26 cellular contexts compared by ENCODE assay signal in genomic region chr10:97643586-97643985, GRCh38. TPM values are rescaled to one million over a fixed set of nuclear protein-coding genes. Genes with fewer than 3 reads are reported as not detected.
A peak's percentile ranks its signal among the peaks of the same experiment; 100 is the strongest.
DNase-seq lines count a peak whose midpoint lies in the region; ATAC-seq and TF ChIP-seq lines count a peak whose summit lies in the region.
"Had no signal": no experiment of that assay in that cellular context is flagged by ENCODE, and none has a peak within 500 bp of the region (broad histone marks: within the 10 kb centered on the region; RNA-seq: fewer than 3 reads in every experiment).

No MANE protein-coding gene starts in this region.

- POLR2A ChIA-PET in Caco-2 (lab: Charles Lee) (no interaction called here), activated B cell treated with CpG ODN at 0.5 μM for 24 hours (lab: Charles Lee) (no interaction called here)

- H3K36me3 Mint-ChIP-seq in Caco-2 (ENCODE audit: insufficient read depth, unreplicated experiment) (peaks cover 25% of the 10 kb centered on the region), activated B cell treated with CpG ODN at 0.5 μM for 24 hours (ENCODE audit: low read depth) (peaks cover 35% of the 10 kb centered on the region), memory B cell (peaks cover 9% of the 10 kb centered on the region)

- TF ChIP-seq CTCF in Caco-2 (IDR thresholded peaks at IDR 0.05; ENCODE audit: insufficient read depth in 1 of 2, low read depth in 1 of 2, low read length in 1 of 2, severe bottlenecking in 1 of 2, unreplicated experiment in 1 of 2) (no peak), activated B cell treated with CpG ODN at 0.5 μM for 24 hours (IDR thresholded peaks at IDR 0.05) (no peak)

- DNase-seq in NCI-H146 (lab: John Stamatoyannopoulos, UW): peak; percentile 10
- no peak for DNase-seq in NCI-H146 treated with DMSO at 0.1 percent for 48 hours (lab: John Stamatoyannopoulos, UW; ENCODE audit: unreplicated experiment)
- DNase-seq in Caco-2: no peak
- DNase-seq in activated B cell treated with CpG ODN at 0.5 μM for 24 hours: no peak
- DNase-seq in memory B cell (ENCODE audit: low spot score in 2 of 2): no peak
- DNase-seq in GF-D8 (lab: John Stamatoyannopoulos, UW): no peak
- DNase-seq: 8988T; activated CD8-positive, alpha-beta memory T cell treated with anti-CD3 and anti-CD28 coated beads, Interleukin-2, amount 50 U/mL, for 4 hours; activated naive CD4-positive, alpha-beta T cell treated with anti-CD3 and anti-CD28 coated beads, Interleukin-2, amount 10 ng/mL, durations not matched to agents 7 days and 5 days; colonic mucosa; foreskin fibroblast; GM23248; left cardiac atrium; MG63; midbrain; NCI-H1930; NCI-H446; nucleus accumbens; SHP77 treated with DMSO at 0.1 percent for 48 hours; stimulated activated naive CD8-positive, alpha-beta T cell treated with anti-CD3 and anti-CD28 coated beads, Interleukin-15, Interleukin-2, amounts not matched to agents 100 U/mL and 50 U/mL, for 24 hours; T-helper 17 cell; transverse colon had no signal

- CTCF ChIA-PET in Caco-2 (lab: Charles Lee) (no interaction called here), activated B cell treated with CpG ODN at 0.5 μM for 24 hours (lab: Charles Lee) (no interaction called here)

- H3K4me1 Mint-ChIP-seq in Caco-2 (ENCODE audit: low read depth, unreplicated experiment): peaks cover 19% of the 10 kb centered on the region
- H3K4me1 Mint-ChIP-seq in activated B cell treated with CpG ODN at 0.5 μM for 24 hours: peaks cover 31% of the 10 kb centered on the region
- peaks cover 21% of the 10 kb centered on the region for H3K4me1 Mint-ChIP-seq in memory B cell

- peaks cover 11% of the 10 kb centered on the region for H3K4me1 ChIP-seq in Caco-2
- H3K4me1 ChIP-seq: colonic mucosa had no signal

- H3K27me3 Mint-ChIP-seq in Caco-2 (ENCODE audit: insufficient read depth, unreplicated experiment) (no peaks in the 10 kb centered on the region), activated B cell treated with CpG ODN at 0.5 μM for 24 hours (no peaks in the 10 kb centered on the region), memory B cell (no peaks in the 10 kb centered on the region)
- H3K27me3 Mint-ChIP-seq: T-helper 17 cell had no signal

- no peaks in the 10 kb centered on the region for H3K9me3 Mint-ChIP-seq in Caco-2 (ENCODE audit: unreplicated experiment)
- no peaks in the 10 kb centered on the region for H3K9me3 Mint-ChIP-seq in activated B cell treated with CpG ODN at 0.5 μM for 24 hours
- H3K9me3 Mint-ChIP-seq in memory B cell: no peaks in the 10 kb centered on the region
- H3K9me3 Mint-ChIP-seq: activated naive CD4-positive, alpha-beta T cell treated with anti-CD3 and anti-CD28 coated beads, Interleukin-2, amount 10 ng/mL, durations not matched to agents 7 days and 5 days had no signal

- H3K9me3 ChIP-seq in Caco-2: no peaks in the 10 kb centered on the region
- H3K9me3 ChIP-seq: colonic mucosa, MG63, right atrium auricular region, transverse colon had no signal

- H3K27ac Mint-ChIP-seq in Caco-2 (ENCODE audit: unreplicated experiment) (no peak overlapping the region), activated B cell treated with CpG ODN at 0.5 μM for 24 hours (peak overlapping the region; percentile 12), memory B cell (peak overlapping the region; percentile 38)
- H3K27ac Mint-ChIP-seq: activated naive CD4-positive, alpha-beta T cell treated with anti-CD3 and anti-CD28 coated beads, Interleukin-2, amount 10 ng/mL, durations not matched to agents 7 days and 5 days had no signal

- ATAC-seq in activated B cell treated with CpG ODN at 0.5 μM for 24 hours (ENCODE audit: low read depth) (no peak), memory B cell (ENCODE audit: low read depth) (no peak), GM21786 (IDR thresholded peaks at IDR 0.05; ENCODE audit: unreplicated experiment) (no peak), GM18517 (IDR thresholded peaks at IDR 0.05; ENCODE audit: unreplicated experiment) (no peak)
- ATAC-seq: left cardiac atrium; stimulated activated naive CD8-positive, alpha-beta T cell treated with anti-CD3 and anti-CD28 coated beads, Interleukin-15, Interleukin-2, amounts not matched to agents 100 U/mL and 50 U/mL, for 24 hours; T-helper 17 cell had no signal

- no peaks in the 10 kb centered on the region for H3K36me3 ChIP-seq in Caco-2 (ENCODE audit: control insufficient read depth, insufficient read depth, low read length)
- H3K36me3 ChIP-seq: colonic mucosa had no signal

- H3K27me3 ChIP-seq in Caco-2 (replicated peaks; ENCODE audit: control insufficient read depth, insufficient read depth, low read length): no peaks in the 10 kb centered on the region
- H3K27me3 ChIP-seq: colonic mucosa, MG63, right atrium auricular region, transverse colon had no signal

- no peak overlapping the region for H3K4me3 ChIP-seq in Caco-2 (ENCODE audit: low read depth, low read length)
- H3K4me3 ChIP-seq: colonic mucosa, GM23248, MG63, right atrium auricular region, transverse colon had no signal

- H3K4me3 Mint-ChIP-seq in Caco-2 (ENCODE audit: unreplicated experiment) (no peak overlapping the region), activated B cell treated with CpG ODN at 0.5 μM for 24 hours (no peak overlapping the region), memory B cell (peak overlapping the region; percentile 29)

- intact Hi-C loops in Caco-2 (cut with micrococcal nuclease; ENCODE audit: unreplicated experiment) (no loop called here), activated B cell treated with CpG ODN at 0.5 μM for 24 hours (cut with micrococcal nuclease) (loop anchor here (10.0 kb wide), 1 partner anchor 491 kb away; the partner anchor contains the start of gene R3HCC1L)

- BruUV-seq in Caco-2 (replicated peaks; lab: Mats Ljungman, UMichigan): TSS peak; percentile 11

RNA-seq across cellular contexts. Expression of gene PI4K2A, which starts 3.1 kb away (rescaled TPM):
- total RNA-seq in Caco-2 (2022): 26.1 and 27.3 TPM in 2 replicates
- total RNA-seq in activated B cell treated with CpG ODN at 0.5 μM for 24 hours: 15.0 and 15.1 TPM in 2 replicates

RNA-seq across cellular contexts. Expression of gene MORN4, which starts 10.3 kb away (rescaled TPM):
- total RNA-seq in Caco-2 (2022) (9.7 and 12.6 TPM in 2 replicates), activated B cell treated with CpG ODN at 0.5 μM for 24 hours (1.5 and 2.9 TPM in 2 replicates)

RNA-seq across cellular contexts. Expression of gene AVPI1, which starts 43.5 kb away (rescaled TPM):
- total RNA-seq in Caco-2 (2022) (16.1 and 17.1 TPM in 2 replicates), activated B cell treated with CpG ODN at 0.5 μM for 24 hours (0.51 and 1.2 TPM in 2 replicates)

RNA-seq across cellular contexts. Expression of gene C10orf62, which starts 54.1 kb away (rescaled TPM):
- not detected in 2 replicates for total RNA-seq in Caco-2 (2022)
- not detected in 2 replicates for total RNA-seq in activated B cell treated with CpG ODN at 0.5 μM for 24 hours
- total RNA-seq: colonic mucosa, endothelial cell of umbilical vein, GM23248, T-helper 17 cell, transverse colon had no signal

RNA-seq across cellular contexts. Expression of gene HOGA1, which starts 59.4 kb away (rescaled TPM):
- total RNA-seq in Caco-2 (2022) (0.50 and 0.67 TPM in 2 replicates), activated B cell treated with CpG ODN at 0.5 μM for 24 hours (not detected in 2 replicates)
- total RNA-seq: T-helper 17 cell, transverse colon had no signal
